Comparison of ENCODE assay signal across 9 cellular contexts in the genomic region with DNA sequence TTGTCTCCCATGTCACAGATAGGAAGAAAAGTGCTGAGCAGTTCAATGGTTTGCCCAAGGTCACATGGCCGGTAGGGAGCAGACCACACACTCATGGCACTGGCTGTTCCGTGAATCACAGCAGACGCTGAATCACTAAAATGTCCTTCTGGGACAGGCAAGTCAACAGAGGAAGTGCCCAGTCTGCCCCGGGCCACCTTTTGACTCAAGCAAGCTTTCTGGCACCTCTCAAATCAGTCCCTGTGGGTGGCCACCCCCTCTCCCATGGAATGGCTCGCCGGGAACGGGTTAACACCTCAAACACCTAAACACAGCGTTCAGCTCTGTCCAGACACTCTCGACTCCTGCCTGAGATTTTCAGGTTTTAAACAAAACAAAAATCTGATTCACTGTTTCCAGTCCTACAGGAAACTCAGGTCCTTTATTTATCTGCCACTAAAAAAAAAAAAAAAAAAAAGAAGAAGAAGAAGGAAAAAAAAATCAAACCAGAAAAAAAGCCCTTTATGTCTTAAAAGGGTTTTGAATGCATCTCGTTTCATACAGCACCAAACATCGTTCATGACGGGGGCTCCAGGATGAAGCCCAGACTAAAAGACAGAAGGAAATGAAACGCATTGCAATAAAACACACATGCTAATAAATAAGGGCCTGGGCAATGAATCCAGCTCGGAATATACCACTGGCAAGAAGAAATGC. TPM values are rescaled to one million over a fixed set of nuclear protein-coding genes. Genes with fewer than 3 reads are reported as not detected.
DNase-seq lines count a peak whose midpoint lies in the region.
"Had no signal": no experiment of that assay in that cellular context is flagged by ENCODE, and none has a peak within 500 bp of the region (broad histone marks: within the 10 kb centered on the region; RNA-seq: fewer than 3 reads in every experiment).

No MANE protein-coding gene starts in this region.

- H3K4me2 ChIP-seq in mesenchymal stem cell (ENCODE audit: low read length, poor library complexity, severe bottlenecking), result peak overlapping the region; percentile 59

- peak overlapping the region in 1 of 2 experiments; percentile 32 for H3K14ac ChIP-seq in mesenchymal stem cell (ENCODE audit: low read length in 2 of 2)

- peak overlapping the region; percentile 70 for H2AFZ ChIP-seq in mesenchymal stem cell (ENCODE audit: low read depth, low read length)

- H3K18ac ChIP-seq in mesenchymal stem cell (ENCODE audit: low read depth in 1 of 2, low read length in 2 of 2), result peak overlapping the region; percentile 59 to 63

- H3K4me1 ChIP-seq in mesenchymal stem cell (ENCODE audit: control insufficient read depth, insufficient read depth, low read depth, low read length), result peaks cover 3% of the 10 kb centered on the region

- H3K79me1 ChIP-seq in mesenchymal stem cell (replicated peaks; ENCODE audit: low read length, poor library complexity, severe bottlenecking), result no peaks in the 10 kb centered on the region

- H2BK120ac ChIP-seq in mesenchymal stem cell (ENCODE audit: low read depth, low read length), result no peak overlapping the region

- no peak overlapping the region for H3K4me3 ChIP-seq in mesenchymal stem cell (ENCODE audit: insufficient read depth in 1 of 2, low read depth in 1 of 2, low read length in 2 of 2)

- no peak overlapping the region for H4K91ac ChIP-seq in mesenchymal stem cell (ENCODE audit: low read length)

- peak overlapping the region in 1 of 2 experiments; percentile 40 for H2BK12ac ChIP-seq in mesenchymal stem cell (ENCODE audit: low read length in 2 of 2)

- H3K27me3 ChIP-seq in mesenchymal stem cell (ENCODE audit: control insufficient read depth in 1 of 2, insufficient read depth in 1 of 2, low read length in 2 of 2), result peaks cover 0 to 2% of the 10 kb centered on the region in 2 experiments
- H3K27me3 ChIP-seq: neutrophil had no signal

- peak overlapping the region; percentile 31 for H3K9ac ChIP-seq in mesenchymal stem cell (ENCODE audit: low read length)

- H3K36me3 ChIP-seq in mesenchymal stem cell (ENCODE audit: control insufficient read depth in 1 of 2, insufficient read depth in 2 of 2, low read depth in 1 of 2, low read length in 2 of 2), result no peaks in the 10 kb centered on the region
- H3K36me3 ChIP-seq: neutrophil had no signal

- DNase-seq in activated T-cell treated with anti-CD3 and anti-CD28 coated beads for 24 hours (ENCODE audit: low read depth) (peak; percentile 37), activated T-cell treated with anti-CD3 and anti-CD28 coated beads for 4 hours (no peak), amniotic epithelial cell (ENCODE audit: low read depth) (peak; percentile 80), mesenchymal stem cell (peak; percentile 78), superior temporal gyrus (ENCODE audit: extremely low spot score) (peak; percentile 15), NCI-H748 treated with DMSO at 0.1 percent for 48 hours (lab: John Stamatoyannopoulos, UW) (no peak), HUDEP-2 (lab: John Stamatoyannopoulos, UW; ENCODE audit: unreplicated experiment in 76 of 76) (no peak), epidermal melanocyte (ENCODE audit: insufficient read length, low spot score) (no peak)

- H2BK15ac ChIP-seq in mesenchymal stem cell (ENCODE audit: low read depth, poor library complexity, severe bottlenecking), result no peak overlapping the region

- peak overlapping the region; percentile 57 for H4K8ac ChIP-seq in mesenchymal stem cell (ENCODE audit: low read length)

- 26% methylated on average over 13 of the region's 14 CpGs for WGBS in mesenchymal stem cell

- H2AK5ac ChIP-seq in mesenchymal stem cell (ENCODE audit: low read length, severe bottlenecking), result no peak overlapping the region

- peaks cover 7% of the 10 kb centered on the region for H3K9me3 ChIP-seq in mesenchymal stem cell (ENCODE audit: control insufficient read depth, low read length)
- H3K9me3 ChIP-seq: neutrophil had no signal

- H3K4ac ChIP-seq in mesenchymal stem cell (ENCODE audit: low read depth in 1 of 2, low read length in 2 of 2), result peak overlapping the region in 1 of 2 experiments; percentile 19

- no peak overlapping the region for H2BK5ac ChIP-seq in mesenchymal stem cell (ENCODE audit: low read depth, low read length, poor library complexity, severe bottlenecking)

- H3K27ac ChIP-seq in mesenchymal stem cell (ENCODE audit: low read length, poor library complexity, severe bottlenecking), result no peak overlapping the region
- H3K27ac ChIP-seq: neutrophil had no signal

- no peak overlapping the region for H3K23ac ChIP-seq in mesenchymal stem cell (ENCODE audit: low read length in 2 of 2)

RNA-seq across cellular contexts. Expression of a gene that starts 15.4 kb away (rescaled TPM):
- polyA plus RNA-seq in mesenchymal stem cell (2013, experiment 1 of 2), result 1.2 TPM
- 1.1 TPM for polyA plus RNA-seq in mesenchymal stem cell (2013, experiment 2 of 2)

Comparison
In these comparisons a context has a peak if more than half of its experiments do, and no peak if none do; other contexts are left out.
1. DNase-seq: peak in activated T-cell treated with anti-CD3 and anti-CD28 coated beads for 24 hours (single experiment), amniotic epithelial cell (single experiment), mesenchymal stem cell (single experiment) and superior temporal gyrus (single experiment); none in activated T-cell treated with anti-CD3 and anti-CD28 coated beads for 4 hours (single experiment), NCI-H748 treated with DMSO at 0.1 percent for 48 hours (single experiment), HUDEP-2 (0 of 76) and epidermal melanocyte (single experiment).